In the genomic region with DNA sequence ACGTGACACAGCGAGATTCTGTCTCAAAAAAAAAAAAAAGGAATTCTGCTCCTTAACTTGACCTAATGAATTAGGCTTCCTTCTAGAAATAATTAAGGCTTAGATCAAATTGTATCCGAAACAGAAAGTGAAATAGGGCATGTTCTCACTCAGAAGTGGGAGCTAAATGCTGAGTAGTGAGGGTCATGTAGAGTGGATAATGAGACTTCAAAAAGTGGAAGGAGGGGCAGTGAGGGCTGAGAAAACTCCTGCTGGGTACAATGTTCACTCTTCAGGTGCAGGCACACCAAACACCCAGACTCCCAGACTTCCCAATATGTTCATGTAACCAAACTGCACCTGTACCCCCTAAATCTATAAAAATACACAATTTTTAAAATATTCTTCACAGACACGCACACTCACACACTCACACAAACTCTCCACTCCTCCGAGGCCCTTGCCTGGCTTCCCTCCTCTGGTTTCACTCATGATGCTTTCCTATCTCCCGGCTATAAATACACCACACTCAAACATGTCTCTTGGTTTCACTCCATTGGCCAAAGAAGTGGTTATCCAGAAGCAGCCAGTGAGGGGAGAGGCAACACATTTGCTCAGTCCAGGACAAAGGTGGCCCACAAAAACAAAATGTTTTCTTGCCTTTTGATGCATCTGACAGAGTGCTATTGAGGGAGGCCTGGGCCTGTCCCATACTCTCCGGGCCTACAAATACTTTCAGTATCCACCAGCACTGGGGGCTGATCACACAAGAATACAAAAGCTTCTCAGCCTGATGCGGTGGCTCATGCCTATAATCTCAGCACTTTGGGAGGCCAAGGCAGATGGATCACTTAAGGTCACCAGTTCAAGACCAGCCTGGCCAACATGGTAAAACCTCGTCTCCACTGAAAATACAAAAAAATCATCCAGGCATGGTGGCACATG, we compare ENCODE assay signal across 12 cellular contexts.
DNase-seq lines count a peak whose midpoint lies in the region; ATAC-seq, FAIRE-seq and TF ChIP-seq lines count a peak whose summit lies in the region.
"Had no signal": no experiment of that assay in that cellular context is flagged by ENCODE, and none has a peak within 500 bp of the region (broad histone marks: within the 10 kb centered on the region; RNA-seq: fewer than 3 reads in every experiment).

No MANE protein-coding gene starts in this region.

- H3K4me2 ChIP-seq in endothelial cell of umbilical vein (ENCODE audit: insufficient read depth, low read length) = no peak overlapping the region

- peak; percentile 52 for FAIRE-seq in endothelial cell of umbilical vein (lab: Jason Lieb, UNC)

- no peak overlapping the region for H2AFZ ChIP-seq in endothelial cell of umbilical vein (ENCODE audit: low read depth, low read length)

- DNase-seq in NCI-H2227 (lab: John Stamatoyannopoulos, UW; ENCODE audit: unreplicated experiment) = peak; percentile 29
- DNase-seq in NCI-H2227 treated with DMSO at 0.1 percent for 48 hours (lab: John Stamatoyannopoulos, UW) = no peak
- peak; percentile 63 for DNase-seq in NCI-H2107 treated with DMSO at 0.1 percent for 48 hours (lab: John Stamatoyannopoulos, UW; ENCODE audit: unreplicated experiment)
- no peak for DNase-seq in endothelial cell of umbilical vein (ENCODE audit: low read depth, low spot score)
- no peak for DNase-seq in spleen
- no peak for DNase-seq in NCI-H69 (lab: John Stamatoyannopoulos, UW)
- no peak for DNase-seq in testis
- DNase-seq: activated T-cell treated with anti-CD3 and anti-CD28 coated beads, Interleukin-2, amount 50 U/mL, for 72 hours; KG1 had no signal

- no peaks in the 10 kb centered on the region for H3K9me1 ChIP-seq in endothelial cell of umbilical vein (replicated peaks; ENCODE audit: control insufficient read depth, extremely low read depth, insufficient read depth, low read length)

- no peaks in the 10 kb centered on the region for H3K27me3 ChIP-seq in endothelial cell of umbilical vein (ENCODE audit: control insufficient read depth in 2 of 2, insufficient read depth in 2 of 2, low read length in 2 of 2)
- H3K27me3 ChIP-seq in spleen (replicated peaks in 1 of 7) = no peaks in the 10 kb centered on the region
- no peaks in the 10 kb centered on the region for H3K27me3 ChIP-seq in testis
- H3K27me3 ChIP-seq: tibial nerve had no signal

- WGBS in spleen, 5 donors = 71 to 86% (median 79%) methylated on average over 9 of the region's 9 CpGs
- WGBS in testis, 2 donors = 88 to 93% methylated on average over 9 of the region's 9 CpGs

- dilution Hi-C loops in endothelial cell of umbilical vein (cut with MboI; ENCODE audit: extremely low pct_ligation_motif_present, low sequenced_read_pairs) = no loop called here

- no peak overlapping the region for H3K4me3 ChIP-seq in endothelial cell of umbilical vein (replicated peaks in 1 of 3; ENCODE audit: insufficient read depth in 1 of 3, low read depth in 1 of 3, low read length in 3 of 3)
- H3K4me3 ChIP-seq in spleen = no peak overlapping the region
- no peak overlapping the region for H3K4me3 ChIP-seq in testis
- H3K4me3 ChIP-seq: tibial nerve had no signal

- CTCF ChIA-PET in endothelial cell of umbilical vein (lab: Charles Lee) = interaction anchor here (0.7 to 1.0 kb wide), 2 partner anchors 15 to 22 kb away, joined by 3 to 4 read pairs; no protein-coding TSS in a partner anchor

- no TSS peak for BruUV-seq in endothelial cell of umbilical vein (replicated peaks; lab: Mats Ljungman, UMichigan)

- no peaks in the 10 kb centered on the region for H4K20me1 ChIP-seq in endothelial cell of umbilical vein (replicated peaks; ENCODE audit: control insufficient read depth, extremely low read depth, insufficient read depth, low read length)

- H3K27ac ChIP-seq in endothelial cell of umbilical vein (ENCODE audit: insufficient read depth, low read depth, low read length) (no peak overlapping the region), spleen (peak overlapping the region in 7 of 8 donors; percentile 9 to 69 (median 29)), testis (no peak overlapping the region)
- H3K27ac ChIP-seq: tibial nerve, VCaP had no signal

- TF ChIP-seq POLR2A in endothelial cell of umbilical vein (IDR thresholded peaks at IDR 0.05; ENCODE audit: low read depth, low read length) (no peak), spleen (IDR thresholded peaks at IDR 0.05) (no peak), testis (IDR thresholded peaks at IDR 0.05) (no peak)

- POLR2A ChIA-PET in endothelial cell of umbilical vein (lab: Charles Lee) = no interaction called here

- no peak for ATAC-seq in HG03159 (IDR thresholded peaks at IDR 0.05; ENCODE audit: unreplicated experiment)
- ATAC-seq: activated T-cell treated with anti-CD3 and anti-CD28 coated beads, Interleukin-2, amount 50 U/mL, for 72 hours had no signal

- H3K4me1 ChIP-seq in endothelial cell of umbilical vein (ENCODE audit: control insufficient read depth, extremely low read depth, insufficient read depth, low read length) (no peaks in the 10 kb centered on the region), spleen (peaks cover 10 to 69% (median 30%) of the 10 kb centered on the region in 6 donors), testis (peaks cover 16% of the 10 kb centered on the region)
- H3K4me1 ChIP-seq: tibial nerve had no signal

- intact Hi-C loops in endothelial cell of umbilical vein (cut with micrococcal nuclease) (no loop called here), spleen (cut with DNase I; ENCODE audit: low total_unique reads) (no loop called here), testis (cut with DNase I; ENCODE audit: low total_unique reads) (no loop called here)

- H3K9me3 ChIP-seq in endothelial cell of umbilical vein (replicated peaks; ENCODE audit: control insufficient read depth, insufficient read depth, low read length) = no peaks in the 10 kb centered on the region
- peaks cover 0 to 3% (median 0%) of the 10 kb centered on the region in 8 donors for H3K9me3 ChIP-seq in spleen
- no peaks in the 10 kb centered on the region for H3K9me3 ChIP-seq in testis

- no peak for TF ChIP-seq CTCF in endothelial cell of umbilical vein (IDR thresholded peaks at IDR 0.05; ENCODE audit: extremely low read depth in 1 of 2, insufficient read depth in 1 of 2, low read depth in 1 of 2, low read length in 2 of 2)
- no peak for TF ChIP-seq CTCF in spleen (IDR thresholded peaks at IDR 0.05 in 8 of 11, conservative IDR thresholded peaks at IDR 0.05 in 3 of 11)
- no peak for TF ChIP-seq CTCF in testis (IDR thresholded peaks at IDR 0.05)

- H3K9ac ChIP-seq in endothelial cell of umbilical vein (replicated peaks; ENCODE audit: extremely low read depth, insufficient read depth, low read length) = no peak overlapping the region

- H3K36me3 ChIP-seq in endothelial cell of umbilical vein (ENCODE audit: control insufficient read depth in 2 of 2, extremely low read depth in 1 of 2, insufficient read depth in 2 of 2, low read length in 2 of 2) (no peaks in the 10 kb centered on the region), spleen (no peaks in the 10 kb centered on the region), testis (ENCODE audit: low read depth, missing control alignments) (no peaks in the 10 kb centered on the region)
- H3K36me3 ChIP-seq: tibial nerve had no signal

- H3K79me2 ChIP-seq in endothelial cell of umbilical vein (ENCODE audit: control insufficient read depth, insufficient read depth, low read length) = no peaks in the 10 kb centered on the region

TF ChIP-seq in endothelial cell of umbilical vein, 7 proteins besides CTCF, POLR2A, EP300 and RAD21:
- TF ChIP-seq FOS (IDR thresholded peaks at IDR 0.05; ENCODE audit: borderline replicate concordance, insufficient read depth, low read length) (no peak), EZH2 (IDR thresholded peaks at IDR 0.05; ENCODE audit: borderline replicate concordance, low read depth, low read length, severe bottlenecking) (no peak), GATA2 (IDR thresholded peaks at IDR 0.05; ENCODE audit: insufficient read depth, insufficient read length, low read depth, low read length) (no peak), MYC (IDR thresholded peaks at IDR 0.05; ENCODE audit: low read depth, low read length) (no peak), JUN (IDR thresholded peaks at IDR 0.05; ENCODE audit: borderline replicate concordance, insufficient read depth, insufficient read length, low read depth) (no peak), POLR2AphosphoS5 (IDR thresholded peaks at IDR 0.05; ENCODE audit: insufficient read depth, low read depth, low read length) (no peak), MAX (IDR thresholded peaks at IDR 0.05; ENCODE audit: insufficient read depth, insufficient read length) (no peak)
TF ChIP-seq in endothelial cell of umbilical vein: peak in this region for 0.

Comparison
In these comparisons a context has a peak if more than half of its experiments do, and no peak if none do; other contexts are left out.
1. DNase-seq: peak in NCI-H2227 (single experiment) and NCI-H2107 treated with DMSO at 0.1 percent for 48 hours (single experiment); none in NCI-H2227 treated with DMSO at 0.1 percent for 48 hours (single experiment), endothelial cell of umbilical vein (single experiment), spleen (single experiment), NCI-H69 (single experiment) and testis (single experiment).
2. H3K27ac ChIP-seq: peak in spleen (7 of 8); none in endothelial cell of umbilical vein (single experiment) and testis (0 of 2).